Comparison of ENCODE assay signal across 31 cellular contexts in the genomic region with DNA sequence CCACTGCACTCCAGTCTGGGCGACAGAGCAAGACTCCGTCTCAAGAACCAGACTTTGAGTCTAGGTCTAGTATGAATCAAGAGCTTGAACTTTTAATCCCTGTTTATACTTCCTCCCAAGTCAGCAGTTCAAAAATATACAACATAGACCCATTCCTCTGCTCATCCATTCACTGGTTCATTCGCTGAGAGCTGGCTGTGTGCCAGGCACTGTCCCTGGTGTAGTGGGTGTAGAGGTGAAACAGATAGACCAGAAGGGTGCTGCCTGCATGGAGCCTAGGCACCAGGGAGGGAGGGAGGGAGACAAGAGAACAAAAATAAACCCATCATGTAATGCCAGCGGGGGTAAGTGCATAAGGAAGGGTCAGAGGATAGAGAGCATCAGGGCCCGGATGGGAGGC. TPM values are rescaled to one million over a fixed set of nuclear protein-coding genes. Genes with fewer than 3 reads are reported as not detected.
"Had no signal": no experiment of that assay in that cellular context is flagged by ENCODE, and none has a peak within 500 bp of the region (broad histone marks: within the 10 kb centered on the region; RNA-seq: fewer than 3 reads in every experiment).

No MANE protein-coding gene starts in this region.

- H3K4me1 Mint-ChIP-seq: naive B cell; naive thymus-derived CD8-positive, alpha-beta T cell; nephron progenitor cell; neural crest cell; stimulated activated memory B cell treated with anti-CD40 and anti-IgM and Interleukin-4, amounts not matched to agents 10 μg/mL and 1 μg/mL and 100 μg/mL, for 72 hours; stimulated activated naive CD8-positive, alpha-beta T cell treated with anti-CD3 and anti-CD28 coated beads, Interleukin-15, amount 100 ng/mL, for 72 hours had no signal

- H3K4me3 ChIP-seq: ovary, right lobe of liver, sigmoid colon, skin epidermis, smooth muscle cell, spleen, suprapubic skin, testis, tibial artery, transverse colon, upper lobe of right lung, uterus had no signal

- H3K79me2 ChIP-seq: parathyroid adenoma had no signal

- H3K27me3 ChIP-seq: ovary, right lobe of liver, sigmoid colon, spleen, suprapubic skin, testis, tibial artery, transverse colon, upper lobe of right lung, uterus had no signal

- H3K9me3 ChIP-seq: ovary, right lobe of liver, suprapubic skin, testis, tibial artery, transverse colon, upper lobe of right lung, uterus had no signal

- H3K4me2 ChIP-seq: smooth muscle cell had no signal

- H3K4me3 Mint-ChIP-seq: naive thymus-derived CD8-positive, alpha-beta T cell; natural killer cell treated with Interleukin-12 subunit alpha and Interleukin-12 subunit beta and Interleukin-15 and Interleukin-18, amount 100 ng/mL, for 72 hours; nephron progenitor cell; neural crest cell; stimulated activated memory B cell treated with anti-CD40 and anti-IgM and Interleukin-4, amounts not matched to agents 10 μg/mL and 1 μg/mL and 100 μg/mL, for 72 hours; stimulated activated naive CD8-positive, alpha-beta T cell treated with anti-CD3 and anti-CD28 coated beads, Interleukin-15, amount 100 ng/mL, for 72 hours; type B pancreatic cell had no signal

- H3K4me1 ChIP-seq: parathyroid adenoma, right lobe of liver, sigmoid colon, spleen, testis, tibial artery, transverse colon, upper lobe of right lung, uterus had no signal

- H3K9me3 Mint-ChIP-seq: neural crest cell; stimulated activated memory B cell treated with anti-CD40 and anti-IgM and Interleukin-4, amounts not matched to agents 10 μg/mL and 1 μg/mL and 100 μg/mL, for 72 hours; type B pancreatic cell had no signal

- H3K27me3 Mint-ChIP-seq: natural killer cell treated with Interleukin-12 subunit alpha and Interleukin-12 subunit beta and Interleukin-15 and Interleukin-18, amount 100 ng/mL, for 72 hours; stimulated activated naive CD8-positive, alpha-beta T cell treated with anti-CD3 and anti-CD28 coated beads, Interleukin-15, amount 100 ng/mL, for 72 hours; type B pancreatic cell had no signal

- H3K27ac ChIP-seq: ovary, parathyroid adenoma, right lobe of liver, sigmoid colon, skin epidermis, spleen, suprapubic skin, testis, tibial artery, transverse colon, upper lobe of right lung, uterus had no signal

- H3K36me3 ChIP-seq: ovary, right lobe of liver, sigmoid colon, suprapubic skin, tibial artery, transverse colon, upper lobe of right lung, uterus had no signal

- H2AFZ ChIP-seq: parathyroid adenoma had no signal

- H3K9ac ChIP-seq: parathyroid adenoma had no signal

- DNase-seq: naive B cell; naive thymus-derived CD8-positive, alpha-beta T cell; nephron progenitor cell; occipital lobe; ovary; right lobe of liver; sigmoid colon; spleen; stimulated activated CD4-positive, alpha-beta T cell treated with anti-CD3 and anti-CD28 coated beads, Interleukin-12 subunit alpha, Interleukin-12 subunit beta, amount 100 ng/mL, for 4 hours; stimulated activated CD4-positive, alpha-beta T cell treated with anti-CD3 and anti-CD28 coated beads, Interleukin-1b, Interleukin-23, amount 100 ng/mL, for 48 hours; stimulated activated CD4-positive, alpha-beta T cell treated with anti-CD3 and anti-CD28 coated beads, Interleukin-4, amount 100 ng/mL, for 1 hour; stimulated activated CD4-positive, alpha-beta T cell treated with anti-CD3 and anti-CD28 coated beads, Interleukin-4, amount 100 ng/mL, for 4 hours; stimulated activated CD8-positive, alpha-beta memory T cell treated with anti-CD3 and anti-CD28 coated beads, Interleukin-4, amount 100 ng/mL, for 48 hours; stimulated activated naive CD4-positive, alpha-beta T cell; stimulated activated naive CD8-positive, alpha-beta T cell treated with anti-CD3 and anti-CD28 coated beads, Interleukin-15, amount 100 ng/mL, for 72 hours; stimulated activated naive CD8-positive, alpha-beta T cell treated with anti-CD3 and anti-CD28 coated beads, Interleukin-15, Interleukin-2, amounts not matched to agents 100 U/mL and 50 U/mL, for 24 hours; substantia nigra; testis; tibial artery; transverse colon; upper lobe of right lung; uterus had no signal

- H3K27ac Mint-ChIP-seq: naive B cell; naive thymus-derived CD8-positive, alpha-beta T cell; natural killer cell treated with Interleukin-12 subunit alpha and Interleukin-12 subunit beta and Interleukin-15 and Interleukin-18, amount 100 ng/mL, for 72 hours; nephron progenitor cell; progenitor cell of endocrine pancreas; stimulated activated memory B cell treated with anti-CD40 and anti-IgM and Interleukin-4, amounts not matched to agents 10 μg/mL and 1 μg/mL and 100 μg/mL, for 72 hours; stimulated activated naive CD8-positive, alpha-beta T cell treated with anti-CD3 and anti-CD28 coated beads, Interleukin-15, amount 100 ng/mL, for 72 hours; type B pancreatic cell had no signal

- H3K36me3 Mint-ChIP-seq: naive B cell; stimulated activated memory B cell treated with anti-CD40 and anti-IgM and Interleukin-4, amounts not matched to agents 10 μg/mL and 1 μg/mL and 100 μg/mL, for 72 hours; type B pancreatic cell had no signal

- ATAC-seq: naive thymus-derived CD8-positive, alpha-beta T cell; natural killer cell treated with Interleukin-12 subunit alpha and Interleukin-12 subunit beta and Interleukin-15 and Interleukin-18, amount 100 ng/mL, for 72 hours; right lobe of liver; stimulated activated memory B cell treated with anti-CD40 and anti-IgM and Interleukin-4, amounts not matched to agents 10 μg/mL and 1 μg/mL and 100 μg/mL, for 72 hours; stimulated activated naive CD8-positive, alpha-beta T cell treated with anti-CD3 and anti-CD28 coated beads, Interleukin-15, amount 100 ng/mL, for 72 hours; stimulated activated naive CD8-positive, alpha-beta T cell treated with anti-CD3 and anti-CD28 coated beads, Interleukin-15, Interleukin-2, amounts not matched to agents 100 U/mL and 50 U/mL, for 24 hours; upper lobe of right lung had no signal

RNA-seq across cellular contexts. Expression of a gene that starts 25.5 kb away (rescaled TPM):
- total RNA-seq: naive thymus-derived CD8-positive, alpha-beta T cell; natural killer cell treated with Interleukin-12 subunit alpha and Interleukin-12 subunit beta and Interleukin-15 and Interleukin-18, amount 100 ng/mL, for 72 hours had no signal
- polyA plus RNA-seq: naive thymus-derived CD8-positive, alpha-beta T cell had no signal
